Comparison of ENCODE assay signal across 15 cellular contexts in the genomic region with DNA sequence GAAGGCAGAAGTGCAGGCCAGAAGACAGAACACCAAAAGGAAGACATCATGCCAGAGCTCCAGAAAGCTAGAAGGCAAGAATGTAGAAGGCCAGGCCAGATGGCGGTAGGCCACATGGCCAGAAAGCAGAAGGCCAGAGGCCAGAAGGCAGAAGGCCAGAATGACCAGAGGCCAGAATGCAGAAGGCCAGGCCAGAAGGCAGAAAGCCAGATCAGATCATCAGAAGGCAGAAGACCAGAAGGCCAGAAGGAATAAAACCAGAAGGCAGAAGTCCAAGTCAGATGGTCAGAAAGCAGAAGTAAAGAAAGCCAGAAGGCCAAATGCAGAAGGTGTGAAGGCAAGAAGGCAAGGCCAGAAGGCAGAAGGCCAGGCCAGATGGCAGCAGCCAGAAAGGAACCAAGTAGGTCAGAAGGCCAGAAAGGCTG.
"Had no signal": no experiment of that assay in that cellular context is flagged by ENCODE, and none has a peak within 500 bp of the region (broad histone marks: within the 10 kb centered on the region; RNA-seq: fewer than 3 reads in every experiment).

No MANE protein-coding gene starts in this region.

- H3K27me3 Mint-ChIP-seq: activated naive CD4-positive, alpha-beta T cell treated with anti-CD3 and anti-CD28 coated beads, Interleukin-2, amount 50 U/mL, for 24 hours had no signal

- H3K4me1 Mint-ChIP-seq: nephron had no signal

- DNase-seq: activated CD4-positive, alpha-beta T cell treated with anti-CD3 and anti-CD28 coated beads, Interleukin-2, amount 50 U/mL, for 1 hour; activated CD4-positive, CD25-positive, alpha-beta regulatory T cell treated with anti-CD3 and anti-CD28 coated beads, Interleukin-2, amount 50 U/mL, for 72 hours; activated CD8-positive, alpha-beta memory T cell treated with anti-CD3 and anti-CD28 coated beads, Interleukin-2, amount 50 U/mL, for 4 hours; activated effector memory CD4-positive, alpha-beta T cell treated with anti-CD3 and anti-CD28 coated beads, Interleukin-2, amount 50 U/mL, for 16 hours; activated T-cell treated with anti-CD3 and anti-CD28 coated beads, Interleukin-2, amount 50 U/mL, for 48 hours; dermis blood vessel endothelial cell; effector memory CD4-positive, alpha-beta T cell; foreskin fibroblast; left colon; stimulated activated naive CD4-positive, alpha-beta T cell; T-helper 1 cell; T-helper 9 cell; thyroid gland had no signal

- ATAC-seq: left colon had no signal

- H3K27ac Mint-ChIP-seq: activated naive CD4-positive, alpha-beta T cell treated with anti-CD3 and anti-CD28 coated beads, Interleukin-2, amount 50 U/mL, for 24 hours; nephron had no signal

- H3K4me3 Mint-ChIP-seq: activated naive CD4-positive, alpha-beta T cell treated with anti-CD3 and anti-CD28 coated beads, Interleukin-2, amount 50 U/mL, for 24 hours; nephron had no signal
